In the genomic region with DNA sequence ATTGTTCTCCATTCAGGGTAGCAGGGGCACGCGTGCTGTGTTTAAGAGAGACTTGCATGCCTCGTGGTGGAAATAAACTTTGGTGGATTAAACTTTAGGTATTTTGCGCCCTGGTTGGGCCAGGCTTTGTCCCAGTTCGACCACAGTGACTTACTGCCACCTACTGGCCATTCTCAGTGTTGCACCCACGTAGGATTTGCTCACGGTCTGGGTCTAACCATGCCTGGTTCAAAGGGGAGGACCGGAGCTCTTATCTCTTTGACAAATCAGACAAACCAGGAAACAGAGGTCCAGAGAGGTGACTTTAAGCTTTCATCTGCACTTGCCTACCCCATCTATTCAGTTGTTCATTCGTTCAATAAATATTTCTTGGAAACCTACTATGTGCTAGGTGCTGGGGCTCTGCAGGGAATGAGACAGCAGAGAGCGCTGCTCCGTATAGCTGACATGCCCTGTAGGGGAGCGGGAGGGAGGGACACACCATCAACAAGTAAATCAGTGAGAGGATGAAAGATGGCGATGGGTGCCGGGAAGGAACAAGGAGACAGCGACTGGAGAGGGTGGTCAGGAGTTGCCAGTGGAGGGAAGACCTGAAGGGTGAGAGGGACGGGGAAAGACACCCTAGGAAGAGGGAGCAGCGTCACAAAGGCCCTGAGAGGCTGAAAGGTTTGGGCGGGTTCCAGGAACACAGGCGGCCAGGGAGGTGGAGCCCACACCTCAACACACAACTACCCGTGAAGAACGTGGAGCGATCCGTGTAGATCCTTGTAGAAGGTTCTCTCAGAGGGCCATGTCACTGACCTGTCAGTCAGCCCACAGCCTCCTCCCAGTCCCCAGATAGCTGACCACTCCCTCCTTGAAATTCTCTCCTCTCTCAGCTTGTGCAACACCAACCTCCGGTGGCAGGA, we compare ENCODE assay signal across 8 cellular contexts. TPM values are rescaled to one million over a fixed set of nuclear protein-coding genes. Genes with fewer than 3 reads are reported as not detected.
DNase-seq lines count a peak whose midpoint lies in the region; ATAC-seq, FAIRE-seq and TF ChIP-seq lines count a peak whose summit lies in the region.

No MANE protein-coding gene starts in this region.

- H3K27me3 ChIP-seq in HL-60 (ENCODE audit: insufficient read depth, poor library complexity, severe bottlenecking) (no peaks in the 10 kb centered on the region), H1 (replicated peaks in 1 of 4; ENCODE audit: control insufficient read depth in 3 of 4, extremely low read depth in 1 of 4, insufficient read depth in 3 of 4, low read length in 3 of 4) (no peaks in the 10 kb centered on the region), mesenchymal stem cell (ENCODE audit: control insufficient read depth in 1 of 2, insufficient read depth in 1 of 2, low read length in 2 of 2) (peaks cover 5 to 39% of the 10 kb centered on the region in 2 experiments)

- peak overlapping the region; percentile 61 to 92 for H3K4me2 ChIP-seq in H1 (ENCODE audit: insufficient read depth in 1 of 2, low read depth in 2 of 2, low read length in 2 of 2)
- peak overlapping the region; percentile 62 for H3K4me2 ChIP-seq in mesenchymal stem cell (ENCODE audit: low read length, poor library complexity, severe bottlenecking)

- TF ChIP-seq RAD21 in H1 (IDR thresholded peaks at IDR 0.05 in 1 of 2, conservative IDR thresholded peaks at IDR 0.05 in 1 of 2; ENCODE audit: low read depth in 2 of 2, low read length in 2 of 2): peak; percentile 91 to 96

- TF ChIP-seq CTCF in CD14-positive monocyte (IDR thresholded peaks at IDR 0.05): peak; percentile 91
- peak; percentile 74 for TF ChIP-seq CTCF in HL-60 (IDR thresholded peaks at IDR 0.05; ENCODE audit: insufficient read depth, low read length)
- TF ChIP-seq CTCF in H1 (IDR thresholded peaks at IDR 0.05; ENCODE audit: control extremely low read depth in 1 of 3, insufficient read depth in 1 of 3, low read depth in 1 of 3, low read length in 3 of 3): peak; percentile 91 to 95 (median 92)

- no peak; a peak in 1 of 3 replicates for TF ChIP-seq EP300 in H1 (IDR thresholded peaks at IDR 0.05; ENCODE audit: borderline replicate concordance in 1 of 2, low read depth in 2 of 2, low read length in 2 of 2)

- H2BK12ac ChIP-seq in H1 (ENCODE audit: low read depth, low read length) (peak overlapping the region; percentile 92; the same call in 1 of the 2 replicates), mesenchymal stem cell (ENCODE audit: low read length in 2 of 2) (peak overlapping the region in 1 of 2 experiments; percentile 51)

- H4K8ac ChIP-seq in H1 (ENCODE audit: extremely low read depth, insufficient read depth, low read length) (0 out of 2 replicates have a peak overlapping the region, but pooled peaks have one; percentile 51), mesenchymal stem cell (ENCODE audit: low read length) (peak overlapping the region; percentile 81)

- H2BK5ac ChIP-seq in H1 (ENCODE audit: low read depth, low read length) (peak overlapping the region; percentile 48; the same call in 1 of the 2 replicates), mesenchymal stem cell (ENCODE audit: low read depth, low read length, poor library complexity, severe bottlenecking) (no peak overlapping the region)

- H2AFZ ChIP-seq in H1 (ENCODE audit: low read length) (peak overlapping the region; percentile 99), mesenchymal stem cell (ENCODE audit: low read depth, low read length) (peak overlapping the region; percentile 85)

- DNase-seq in CD14-positive monocyte (ENCODE audit: low spot score) (peak; percentile 80), HL-60 (ENCODE audit: low read depth in 1 of 2, low spot score in 1 of 2) (peak; percentile 77 to 89), NCI-H82 treated with DMSO at 0.1 percent for 48 hours (lab: John Stamatoyannopoulos, UW; ENCODE audit: unreplicated experiment) (peak; percentile 57), H1 (ENCODE audit: low read depth in 1 of 2, low spot score in 2 of 2) (peak; percentile 59 to 98), mesenchymal stem cell (peak; percentile 86)
- DNase-seq in activated CD8-positive, alpha-beta memory T cell treated with anti-CD3 and anti-CD28 coated beads for 1 hour (ENCODE audit: extremely low read depth in 1 of 2, low read depth in 1 of 2): peak; percentile 64 to 72
- DNase-seq in stimulated activated CD8-positive, alpha-beta memory T cell treated with anti-CD3 and anti-CD28 coated beads, Interleukin-15, amount 100 ng/mL, for 4 hours (ENCODE audit: low read depth in 2 of 2): peak; percentile 48 to 70

- H3K79me2 ChIP-seq in H1 (ENCODE audit: control insufficient read depth in 1 of 2, insufficient read depth in 2 of 2, low read length in 2 of 2): no peaks in the 10 kb centered on the region

- H3K4me1 ChIP-seq in H1 (replicated peaks in 1 of 4; ENCODE audit: control insufficient read depth in 3 of 4, insufficient read depth in 4 of 4, low read length in 3 of 4) (peaks cover 0 to 11% (median 5%) of the 10 kb centered on the region in 4 experiments; a peak in 5 of 7 replicates), mesenchymal stem cell (ENCODE audit: control insufficient read depth, insufficient read depth, low read depth, low read length) (peaks cover 11% of the 10 kb centered on the region)

- H3K23ac ChIP-seq in H1 (ENCODE audit: insufficient read length): no peak overlapping the region
- H3K23ac ChIP-seq in mesenchymal stem cell (ENCODE audit: low read length in 2 of 2): no peak overlapping the region

- H2BK120ac ChIP-seq in H1 (replicated peaks; ENCODE audit: low read depth, low read length) (peak overlapping the region; percentile 89), mesenchymal stem cell (ENCODE audit: low read depth, low read length) (no peak overlapping the region)

- H4K5ac ChIP-seq in H1 (ENCODE audit: insufficient read length, low read depth, low read length): no peak overlapping the region

- peak overlapping the region; percentile 96; the same call in 1 of the 2 replicates for H2BK20ac ChIP-seq in H1 (ENCODE audit: low read length)

- peaks cover 0 to 3% (median 2%) of the 10 kb centered on the region in 3 donors for H3K27me3 Mint-ChIP-seq in CD14-positive monocyte (ENCODE audit: low read depth in 3 of 3)

- H3K9ac ChIP-seq in H1 (replicated peaks in 1 of 4; ENCODE audit: extremely low read depth in 1 of 4, low read depth in 3 of 4, low read length in 3 of 4) (peak overlapping the region in 3 of 4 experiments; percentile 1 to 55 (median 54); a peak in 5 of 7 replicates), mesenchymal stem cell (ENCODE audit: low read length) (peak overlapping the region; percentile 71)

- H3K4me3 ChIP-seq in HL-60 (replicated peaks; ENCODE audit: insufficient read depth, low read length) (peak overlapping the region; percentile 32), H1 (ENCODE audit: extremely low read depth in 1 of 4, insufficient read depth in 2 of 4, low read depth in 3 of 4, low read length in 4 of 4) (peak overlapping the region; percentile 34 to 79 (median 64); a peak in 7 of 8 replicates), mesenchymal stem cell (ENCODE audit: insufficient read depth in 1 of 2, low read depth in 1 of 2, low read length in 2 of 2) (peak overlapping the region; percentile 26 to 74)

- no peak overlapping the region for H3K56ac ChIP-seq in H1 (replicated peaks; ENCODE audit: insufficient read length, low read depth, low read length)

- TF ChIP-seq POLR2A in H1 (IDR thresholded peaks at IDR 0.05; ENCODE audit: control extremely low read depth in 1 of 2, low read depth in 2 of 2, low read length in 2 of 2): peak in 1 of 2 experiments; percentile 71; a peak in 2 of 3 replicates

- peak; percentile 82 for ATAC-seq in GM19395 (IDR thresholded peaks at IDR 0.05; ENCODE audit: unreplicated experiment)

- CTCF ChIA-PET in H1 (lab: Charles Lee; ENCODE audit: partially characterized antibody): interaction anchor here (0.6 to 5.4 kb wide), 64 partner anchors 11 to 365 kb away, joined by 3 to 84 read pairs (median 4); partner anchors contain the start of gene COL16A1

- no peak overlapping the region for H3K14ac ChIP-seq in H1 (ENCODE audit: insufficient read length)
- peak overlapping the region in 1 of 2 experiments; percentile 26 for H3K14ac ChIP-seq in mesenchymal stem cell (ENCODE audit: low read length in 2 of 2)

- peaks cover 0 to 2% of the 10 kb centered on the region in 2 experiments for H4K20me1 ChIP-seq in H1 (replicated peaks in 1 of 2; ENCODE audit: control insufficient read depth in 1 of 2, insufficient read depth in 2 of 2, low read length in 2 of 2)

- intact Hi-C loops in CD14-positive monocyte (cut with micrococcal nuclease): loop anchor here (1.0 to 10.0 kb wide), 6 partner anchors 47 to 155 kb away; no protein-coding TSS in a partner anchor

- H4K91ac ChIP-seq in H1 (replicated peaks; ENCODE audit: insufficient read length, low read length): peak overlapping the region; percentile 69
- peak overlapping the region; percentile 57 for H4K91ac ChIP-seq in mesenchymal stem cell (ENCODE audit: low read length)

- H3K36me3 ChIP-seq in H1 (ENCODE audit: control insufficient read depth in 2 of 4, insufficient read depth in 4 of 4, low read length in 3 of 4) (no peaks in the 10 kb centered on the region), mesenchymal stem cell (ENCODE audit: control insufficient read depth in 1 of 2, insufficient read depth in 2 of 2, low read depth in 1 of 2, low read length in 2 of 2) (no peaks in the 10 kb centered on the region)

- H3K27ac Mint-ChIP-seq in CD14-positive monocyte: peak overlapping the region; percentile 46 to 93 (median 76)

- H2BK15ac ChIP-seq in H1 (ENCODE audit: low read length) (peak overlapping the region; percentile 89), mesenchymal stem cell (ENCODE audit: low read depth, poor library complexity, severe bottlenecking) (no peak overlapping the region)

- peaks cover 0 to under 1% (median 0%) of the 10 kb centered on the region in 7 donors for H3K9me3 Mint-ChIP-seq in CD14-positive monocyte

- 7% methylated on average over 24 of the region's 24 CpGs; no CpG with 5 or more reads in 1 of the 2 experiments for WGBS in H1 (ENCODE audit: extremely low coverage in 1 of 2, insufficient coverage in 1 of 2, insufficient read length in 1 of 2, insufficient replicate concordance in 2 of 2, low coverage in 1 of 2, low lambda C conversion rate in 2 of 2, missing lambda C conversion rate in 1 of 2), 2 experiments
- WGBS in mesenchymal stem cell: 7% methylated on average over 22 of the region's 24 CpGs

- H3K27ac ChIP-seq in HL-60 (replicated peaks) (no peak overlapping the region), H1 (ENCODE audit: low read depth, low read length) (no peak overlapping the region), mesenchymal stem cell (ENCODE audit: low read length, poor library complexity, severe bottlenecking) (no peak overlapping the region)

- H3K18ac ChIP-seq in H1 (ENCODE audit: extremely low read depth, low read length): peak overlapping the region; percentile 72
- peak overlapping the region in 1 of 2 experiments; percentile 3 for H3K18ac ChIP-seq in mesenchymal stem cell (ENCODE audit: low read depth in 1 of 2, low read length in 2 of 2)

- no peaks in the 10 kb centered on the region for H3K36me3 Mint-ChIP-seq in CD14-positive monocyte

- FAIRE-seq in H1 (lab: Jason Lieb, UNC): peak; percentile 63

- peaks cover 17% of the 10 kb centered on the region for H3K4me1 Mint-ChIP-seq in CD14-positive monocyte

- POLR2A ChIA-PET in H1 (lab: Charles Lee; ENCODE audit: partially characterized antibody): interaction anchor here (0.6 to 2.2 kb wide), 19 partner anchors 9 to 268 kb away, joined by 3 to 9 read pairs (median 4); partner anchors contain the start of genes FABP3 and PEF1

- peaks cover 0 to 4% of the 10 kb centered on the region in 2 experiments; a peak in 1 of 4 replicates for H3K9me3 ChIP-seq in H1 (ENCODE audit: insufficient read depth in 2 of 2, low read depth in 1 of 2, low read length in 1 of 2)
- H3K9me3 ChIP-seq in mesenchymal stem cell (ENCODE audit: control insufficient read depth, low read length): no peaks in the 10 kb centered on the region

- no peak overlapping the region for H2AK5ac ChIP-seq in H1 (ENCODE audit: low read depth, low read length)
- no peak overlapping the region for H2AK5ac ChIP-seq in mesenchymal stem cell (ENCODE audit: low read length, severe bottlenecking)

- H3K79me1 ChIP-seq in H1 (ENCODE audit: low read depth, low read length) (no peaks in the 10 kb centered on the region), mesenchymal stem cell (replicated peaks; ENCODE audit: low read length, poor library complexity, severe bottlenecking) (no peaks in the 10 kb centered on the region)

- H3K23me2 ChIP-seq in H1 (ENCODE audit: low read depth, low read length): peaks cover 16% of the 10 kb centered on the region

- H3K4me3 Mint-ChIP-seq in CD14-positive monocyte: peak overlapping the region; percentile 80 to 94

- H3K4ac ChIP-seq in H1 (replicated peaks; ENCODE audit: insufficient read length, low read depth, low read length) (peak overlapping the region; percentile 70), mesenchymal stem cell (ENCODE audit: low read depth in 1 of 2, low read length in 2 of 2) (no peak overlapping the region)

RNA-seq across cellular contexts. Expression of gene TINAGL1, which starts 27.2 kb away (rescaled TPM):
- polyA plus RNA-seq in CD14-positive monocyte (not detected), H1 (2011; rRNA removed) (21.7 and 24.2 TPM in 2 replicates)
- total RNA-seq in H1 (2021; fragmentation: NEBNext Ultra II Directional; extraction: Animal tissue kit (Norgen Biotek cat#: 25700)): 9.7 and 11.2 TPM in 2 replicates
- 14.3 TPM for polyA plus RNA-seq in H1 (2011; cell fraction: cytosol; rRNA removed)
- 25.4 TPM for polyA plus RNA-seq in H1 (2011; cell fraction: nucleus; rRNA removed)
- polyA plus RNA-seq in H1 (2012, experiment 1 of 2): 6.3 to 11.6 TPM (median 10.3 TPM) in 4 replicates
- 12.6 TPM for polyA plus RNA-seq in H1 (2012, experiment 2 of 2)
- polyA plus RNA-seq in H1 (2013, experiment 1 of 2): 11.6 TPM
- polyA plus RNA-seq in H1 (2013, experiment 2 of 2): 12.2 TPM
- 10.0 and 12.2 TPM in 2 replicates for polyA minus RNA-seq in H1 (2011; rRNA and poly(A)+ RNA removed)
- polyA minus RNA-seq in H1 (2011; cell fraction: cytosol; rRNA and poly(A)+ RNA removed): 7.3 TPM
- 12.3 TPM for polyA minus RNA-seq in H1 (2011; cell fraction: nucleus; rRNA and poly(A)+ RNA removed)
- 0.47 TPM for polyA plus RNA-seq in mesenchymal stem cell (2013, experiment 1 of 2)
- polyA plus RNA-seq in mesenchymal stem cell (2013, experiment 2 of 2): 0.47 TPM

Comparison
In these comparisons a context has a peak if more than half of its experiments do, and no peak if none do; other contexts are left out.
1. RNA of gene TINAGL1, which starts 27.2 kb away (polyA plus RNA-seq): 6.3 to 25.4 TPM in H1; not detected in CD14-positive monocyte; every median in the first group is over 4 times any median in the second.
2. Peak in every context shown above with its lines, with median percentiles within 50 percentile points of each other: DNase-seq, CTCF ChIP-seq and H3K4me3 ChIP-seq.